9 cellular contexts compared by ENCODE assay signal in the genomic region with DNA sequence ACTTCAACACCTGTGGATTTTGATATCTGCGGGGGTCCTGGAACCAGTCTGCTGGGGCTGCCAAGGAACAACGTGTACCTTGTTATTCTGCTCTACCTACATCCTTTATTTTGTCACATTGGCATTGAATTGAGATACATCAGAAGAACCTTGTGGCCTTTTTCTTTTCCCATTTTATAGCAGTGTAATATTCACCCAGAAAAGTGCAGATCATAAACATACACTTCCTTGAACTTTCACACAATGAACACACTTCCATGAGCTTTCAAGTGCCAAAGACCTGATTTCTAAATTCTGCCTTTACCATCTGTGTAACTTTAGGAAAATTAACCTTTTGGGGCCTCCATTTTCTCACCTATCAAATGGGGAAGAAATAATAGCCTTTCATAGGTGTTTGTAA.
"Had no signal": no experiment of that assay in that cellular context is flagged by ENCODE, and none has a peak within 500 bp of the region (broad histone marks: within the 10 kb centered on the region; RNA-seq: fewer than 3 reads in every experiment).

No MANE protein-coding gene starts in this region.

- H3K4me3 ChIP-seq: GM23248, GM23338, HAP-1 had no signal

- H3K9me3 ChIP-seq: HAP-1 had no signal

- H3K4me1 ChIP-seq: HAP-1 had no signal

- DNase-seq: GM23248, GOT3, H7, H9, HCEC 1CT, HFFc6 had no signal

- H3K36me3 ChIP-seq: HAP-1 had no signal

- H3K27ac ChIP-seq: GM23248 had no signal

- ATAC-seq: GM23338, HCT116 had no signal
